10 cellular contexts compared by ENCODE assay signal in the genomic region with DNA sequence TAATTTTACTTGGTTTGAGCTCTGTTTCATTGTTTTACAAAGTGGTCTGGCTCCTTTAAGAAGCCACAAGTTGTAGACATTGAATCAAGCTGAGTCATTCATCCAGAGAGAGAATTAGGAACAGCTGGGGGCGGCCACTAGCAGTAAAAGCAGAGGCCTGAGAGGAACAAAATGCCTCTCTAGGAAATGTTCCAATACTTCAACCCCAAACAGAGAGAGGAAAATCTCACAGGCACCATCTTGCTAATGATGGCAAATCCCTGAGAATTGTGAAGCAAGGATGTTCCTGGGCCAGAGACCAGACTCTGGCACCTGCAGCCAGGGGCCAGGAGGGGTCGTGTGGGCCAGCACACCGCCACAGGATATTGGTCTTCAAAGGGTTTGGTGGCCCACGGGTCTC. TPM values are rescaled to one million over a fixed set of nuclear protein-coding genes. Genes with fewer than 3 reads are reported as not detected.
DNase-seq lines count a peak whose midpoint lies in the region; ATAC-seq and TF ChIP-seq lines count a peak whose summit lies in the region.
"Had no signal": no experiment of that assay in that cellular context is flagged by ENCODE, and none has a peak within 500 bp of the region (broad histone marks: within the 10 kb centered on the region; RNA-seq: fewer than 3 reads in every experiment).

No MANE protein-coding gene starts in this region.

- H3K27ac ChIP-seq in ascending aorta (peak overlapping the region; percentile 20 to 45), iPS-20b (ENCODE audit: low read length) (peak overlapping the region; percentile 29), upper lobe of right lung (peak overlapping the region; percentile 44)

- ATAC-seq in upper lobe of right lung (peak; percentile 68), GM18868 (IDR thresholded peaks at IDR 0.05; ENCODE audit: unreplicated experiment) (no peak)
- ATAC-seq: CD8-positive, alpha-beta T cell; Panc1 had no signal

- H3K9ac ChIP-seq in iPS-20b (ENCODE audit: low read depth, low read length) = peak overlapping the region; percentile 29; the same call in 1 of the 2 replicates

- TF ChIP-seq CTCF in ascending aorta (IDR thresholded peaks at IDR 0.05) (no peak), upper lobe of right lung (IDR thresholded peaks at IDR 0.05) (no peak)

- H3K27me3 ChIP-seq in ascending aorta (no peaks in the 10 kb centered on the region), iPS-20b (ENCODE audit: insufficient read depth, low read length) (no peaks in the 10 kb centered on the region), upper lobe of right lung (no peaks in the 10 kb centered on the region)

- intact Hi-C loops in ascending aorta (cut with DNase I) (no loop called here), upper lobe of right lung (cut with DNase I) (no loop called here)

- H3K36me3 ChIP-seq in ascending aorta = no peaks in the 10 kb centered on the region
- no peaks in the 10 kb centered on the region for H3K36me3 ChIP-seq in iPS-20b (ENCODE audit: insufficient read depth, low read depth, low read length)
- H3K36me3 ChIP-seq in upper lobe of right lung = no peaks in the 10 kb centered on the region

- DNase-seq in NCI-H82 (lab: John Stamatoyannopoulos, UW) (peak; percentile 4), NCI-H82 treated with DMSO at 0.1 percent for 48 hours (lab: John Stamatoyannopoulos, UW; ENCODE audit: unreplicated experiment) (no peak), ascending aorta (ENCODE audit: low spot score in 2 of 2) (peak in 1 of 2 donors; percentile 71), upper lobe of right lung (no peak), RPMI8226 (no peak)
- DNase-seq in stimulated activated CD4-positive, alpha-beta T cell treated with anti-CD3 and anti-CD28 coated beads, Interleukin-2, amount 100 ng/mL, for 24 hours = no peak
- DNase-seq: CD8-positive, alpha-beta T cell had no signal

- H3K9me3 ChIP-seq in ascending aorta = no peaks in the 10 kb centered on the region
- H3K9me3 ChIP-seq in iPS-20b (ENCODE audit: insufficient read depth, low read depth, low read length) = no peaks in the 10 kb centered on the region
- H3K9me3 ChIP-seq in upper lobe of right lung = no peaks in the 10 kb centered on the region

- no peak overlapping the region for H3K4me3 ChIP-seq in ascending aorta
- H3K4me3 ChIP-seq in iPS-20b (ENCODE audit: low read length) = no peak overlapping the region
- H3K4me3 ChIP-seq in upper lobe of right lung = no peak overlapping the region

- peaks cover 0 to 5% of the 10 kb centered on the region in 2 donors for H3K4me1 ChIP-seq in ascending aorta
- H3K4me1 ChIP-seq in iPS-20b (ENCODE audit: insufficient read depth, low read length) = peaks cover 22% of the 10 kb centered on the region
- peaks cover 26% of the 10 kb centered on the region for H3K4me1 ChIP-seq in upper lobe of right lung

RNA-seq across cellular contexts. Expression of a gene that starts 26.5 kb away (rescaled TPM):
- 13.5 TPM for total RNA-seq in ascending aorta
- 6.5 TPM for total RNA-seq in upper lobe of right lung
- total RNA-seq: CD8-positive, alpha-beta T cell had no signal
